Comparison of ENCODE assay signal across 9 cellular contexts in the genomic region with DNA sequence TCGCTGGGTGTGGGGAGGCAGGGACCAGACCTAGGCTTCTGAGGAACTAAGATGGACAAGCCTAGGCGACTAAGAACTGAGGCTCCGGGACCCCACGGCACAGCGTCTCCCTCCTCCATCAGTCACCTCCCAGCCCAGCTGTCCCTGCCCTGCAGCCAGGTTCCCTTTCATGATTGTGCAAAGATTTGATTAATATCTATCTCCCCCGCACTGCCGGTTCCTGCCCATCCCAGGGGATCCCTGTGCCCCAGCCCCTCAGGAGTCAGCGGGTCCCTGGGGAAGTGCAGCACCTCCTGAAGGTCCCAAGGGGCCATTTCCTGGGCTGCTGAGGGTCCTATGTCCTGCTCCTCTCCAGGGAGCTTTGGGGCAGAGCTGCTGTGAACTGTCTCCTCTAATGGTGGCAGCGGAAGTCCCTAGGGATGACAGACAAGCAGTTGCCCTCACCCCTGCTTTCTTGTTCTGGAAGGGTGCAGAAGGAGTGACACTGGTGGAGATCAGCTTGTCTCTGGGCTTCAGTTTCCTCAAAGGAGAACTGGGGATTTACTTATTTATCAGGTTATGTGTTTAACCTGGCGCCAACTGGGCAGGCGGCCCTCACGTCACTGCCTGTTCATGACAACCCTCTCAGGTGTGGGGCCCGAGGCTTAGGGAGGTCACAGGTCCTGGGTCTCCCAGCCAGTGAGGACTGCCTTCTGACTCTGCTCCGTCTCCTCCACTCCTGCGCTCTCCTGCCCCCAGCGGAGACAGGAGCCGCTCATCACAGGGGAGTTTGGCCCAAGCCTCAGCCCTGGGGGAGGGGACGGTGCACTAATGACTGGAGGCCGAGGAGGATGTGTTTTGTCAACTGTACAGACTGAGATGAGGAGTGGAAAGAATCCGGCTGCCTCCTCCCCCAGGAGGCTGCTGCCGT. TPM values are rescaled to one million over a fixed set of nuclear protein-coding genes. Genes with fewer than 3 reads are reported as not detected.
A peak's percentile ranks its signal among the peaks of the same experiment; 100 is the strongest.
DNase-seq lines count a peak whose midpoint lies in the region; ATAC-seq and TF ChIP-seq lines count a peak whose summit lies in the region.
"Had no signal": no experiment of that assay in that cellular context is flagged by ENCODE, and none has a peak within 500 bp of the region (broad histone marks: within the 10 kb centered on the region; RNA-seq: fewer than 3 reads in every experiment).

No MANE protein-coding gene starts in this region.

- peaks cover 4% of the 10 kb centered on the region for H3K36me3 Mint-ChIP-seq in IgD-negative memory B cell

- no peaks in the 10 kb centered on the region for H3K9me3 ChIP-seq in BE2C

- peak overlapping the region; percentile 30 to 93 (median 86) for H3K4me3 Mint-ChIP-seq in IgD-negative memory B cell
- H3K4me3 Mint-ChIP-seq: activated CD4-positive, alpha-beta T cell treated with anti-CD3 and anti-CD28 coated beads, Interleukin-2, amount 10 ng/mL, durations not matched to agents 7 days and 5 days had no signal

- H3K27me3 ChIP-seq in BE2C: peaks cover 18% of the 10 kb centered on the region

- peaks cover 0 to 2% (median 0%) of the 10 kb centered on the region in 3 donors for H3K9me3 Mint-ChIP-seq in IgD-negative memory B cell
- H3K9me3 Mint-ChIP-seq: activated CD4-positive, alpha-beta T cell treated with anti-CD3 and anti-CD28 coated beads, Interleukin-2, amount 10 ng/mL, durations not matched to agents 7 days and 5 days had no signal

- no peaks in the 10 kb centered on the region for H3K36me3 ChIP-seq in BE2C

- DNase-seq in BE2C (peak; percentile 81), left kidney (ENCODE audit: low read depth, low spot score) (peak; percentile 93), NCI-H345 (lab: John Stamatoyannopoulos, UW) (no peak)
- DNase-seq in activated CD4-positive, alpha-beta T cell treated with anti-CD3 and anti-CD28 coated beads, Interleukin-2, amount 50 U/mL, for 4 hours: no peak
- DNase-seq in activated CD8-positive, alpha-beta memory T cell treated with anti-CD3 and anti-CD28 coated beads, Interleukin-2, amount 50 U/mL, for 4 hours: no peak
- DNase-seq: activated CD4-positive, alpha-beta T cell treated with anti-CD3 and anti-CD28 coated beads, Interleukin-2, amount 10 ng/mL, durations not matched to agents 7 days and 5 days had no signal

- TF ChIP-seq CTCF in BE2C (IDR thresholded peaks at IDR 0.05; ENCODE audit: low read depth, low read length): peak; percentile 58
- peak; percentile 18; the same call in 1 of the 2 replicates for TF ChIP-seq CTCF in WI38 (IDR thresholded peaks at IDR 0.05; ENCODE audit: low read depth, low read length)

- peak overlapping the region; percentile 19 for H3K4me3 ChIP-seq in BE2C (ENCODE audit: low read depth, low read length)
- H3K4me3 ChIP-seq in WI38 (ENCODE audit: low read depth, low read length): no peak overlapping the region

- peak overlapping the region; percentile 35 to 99 (median 69) for H3K27ac Mint-ChIP-seq in IgD-negative memory B cell
- H3K27ac Mint-ChIP-seq: activated CD4-positive, alpha-beta T cell treated with anti-CD3 and anti-CD28 coated beads, Interleukin-2, amount 10 ng/mL, durations not matched to agents 7 days and 5 days had no signal

- peaks cover 18% of the 10 kb centered on the region for H3K4me1 ChIP-seq in BE2C

- no peak for ATAC-seq in GM19395 (IDR thresholded peaks at IDR 0.05; ENCODE audit: unreplicated experiment)

- peaks cover 7% of the 10 kb centered on the region for H3K27me3 Mint-ChIP-seq in IgD-negative memory B cell

- peaks cover 52 to 61% (median 60%) of the 10 kb centered on the region in 3 donors for H3K4me1 Mint-ChIP-seq in IgD-negative memory B cell

RNA-seq across cellular contexts. Expression of a gene that starts 1.9 kb away (rescaled TPM):
- polyA plus RNA-seq in BE2C (2012; ENCODE audit: insufficient read depth, insufficient read length, low read depth): 1.4 TPM
- 39.7 TPM for polyA plus RNA-seq in IgD-negative memory B cell

RNA-seq across cellular contexts. Expression of a gene that starts 46.6 kb away (rescaled TPM):
- 133 TPM for polyA plus RNA-seq in BE2C (2012; ENCODE audit: insufficient read depth, insufficient read length, low read depth)
- polyA plus RNA-seq in IgD-negative memory B cell: 28.3 TPM

RNA-seq across cellular contexts. Expression of a gene that starts 46.7 kb away (rescaled TPM):
- polyA plus RNA-seq in BE2C (2012; ENCODE audit: insufficient read depth, insufficient read length, low read depth): 1,288 TPM
- 1,007 TPM for polyA plus RNA-seq in IgD-negative memory B cell

Comparison
In these comparisons a context has a peak if more than half of its experiments do, and no peak if none do; other contexts are left out.
1. DNase-seq: peak in BE2C (single experiment) and left kidney (single experiment); none in activated CD4-positive, alpha-beta T cell treated with anti-CD3 and anti-CD28 coated beads, Interleukin-2, amount 50 U/mL, for 4 hours (0 of 2), NCI-H345 (single experiment) and activated CD8-positive, alpha-beta memory T cell treated with anti-CD3 and anti-CD28 coated beads, Interleukin-2, amount 50 U/mL, for 4 hours (single experiment).